8 cellular contexts compared by ENCODE assay signal in genomic region chr1:150267896-150268295, GRCh38. TPM values are rescaled to one million over a fixed set of nuclear protein-coding genes. Genes with fewer than 3 reads are reported as not detected.
A peak's percentile ranks its signal among the peaks of the same experiment; 100 is the strongest.
DNase-seq lines count a peak whose midpoint lies in the region; ATAC-seq, FAIRE-seq and TF ChIP-seq lines count a peak whose summit lies in the region.

No MANE protein-coding gene starts in this region.

- peak overlapping the region; percentile 98 for H3K9ac ChIP-seq in skeletal muscle satellite cell (ENCODE audit: low read depth, low read length)

- peaks cover 21% of the 10 kb centered on the region for H3F3A ChIP-seq in GM23338 (replicated peaks; ENCODE audit: low read depth)

- H3K27me3 ChIP-seq in GM23338 (ENCODE audit: insufficient read depth) (no peaks in the 10 kb centered on the region), skeletal muscle satellite cell (ENCODE audit: control insufficient read depth, insufficient read depth, low read length) (no peaks in the 10 kb centered on the region)

- no peak for ATAC-seq in GM23338
- ATAC-seq in HG02840 (IDR thresholded peaks at IDR 0.05; ENCODE audit: low FRiP score, unreplicated experiment): no peak
- no peak for ATAC-seq in GM19328 (IDR thresholded peaks at IDR 0.05; ENCODE audit: unreplicated experiment)

- peaks cover 42% of the 10 kb centered on the region for H3K27me3 Mint-ChIP-seq in GM23338 (ENCODE audit: insufficient read depth, low read depth, poor library complexity)
- no peaks in the 10 kb centered on the region for H3K27me3 Mint-ChIP-seq in activated CD4-positive, alpha-beta memory T cell treated with anti-CD3 and anti-CD28 coated beads for 36 hours
- peaks cover 9% of the 10 kb centered on the region for H3K27me3 Mint-ChIP-seq in glutamatergic neuron (ENCODE audit: unreplicated experiment)

- 0 out of 2 replicates have a peak overlapping the region, but pooled peaks have one; percentile 51 for H3K27ac ChIP-seq in GM23338 (ENCODE audit: low read depth)

- FAIRE-seq in GM12892 (lab: Jason Lieb, UNC): no peak

- H3K4me3 ChIP-seq in GM23338 (peak overlapping the region; percentile 87), skeletal muscle satellite cell (ENCODE audit: low read length) (peak overlapping the region; percentile 94)

- H3K4me2 ChIP-seq in GM23338 (peak overlapping the region; percentile 100), skeletal muscle satellite cell (ENCODE audit: low read length) (peak overlapping the region; percentile 94)

- H3K9me3 ChIP-seq in skeletal muscle satellite cell (replicated peaks; ENCODE audit: low read length): no peaks in the 10 kb centered on the region

- H3K36me3 ChIP-seq in GM23338 (ENCODE audit: insufficient read depth): peaks cover 15% of the 10 kb centered on the region; the same call in 1 of the 2 replicates
- H3K36me3 ChIP-seq in skeletal muscle satellite cell (ENCODE audit: insufficient read depth, low read length): peaks cover 30% of the 10 kb centered on the region

- no peak for TF ChIP-seq POLR2A in GM12892 (IDR thresholded peaks at IDR 0.05; ENCODE audit: low read depth, low read length)

- H3K27ac Mint-ChIP-seq in GM23338: peak overlapping the region; percentile 97
- H3K27ac Mint-ChIP-seq in activated CD4-positive, alpha-beta memory T cell treated with anti-CD3 and anti-CD28 coated beads for 36 hours: peak overlapping the region; percentile 93
- peak overlapping the region; percentile 99 for H3K27ac Mint-ChIP-seq in glutamatergic neuron (ENCODE audit: unreplicated experiment)

- CTCF ChIA-PET in activated CD4-positive, alpha-beta memory T cell treated with anti-CD3 and anti-CD28 coated beads for 36 hours (lab: Charles Lee): no interaction called here

- H3K4me3 Mint-ChIP-seq in GM23338: peak overlapping the region; percentile 99
- H3K4me3 Mint-ChIP-seq in activated CD4-positive, alpha-beta memory T cell treated with anti-CD3 and anti-CD28 coated beads for 36 hours: peak overlapping the region; percentile 97
- peak overlapping the region; percentile 93 for H3K4me3 Mint-ChIP-seq in glutamatergic neuron (ENCODE audit: unreplicated experiment)

- H3K4me1 Mint-ChIP-seq in GM23338: peaks cover 32% of the 10 kb centered on the region
- H3K4me1 Mint-ChIP-seq in activated CD4-positive, alpha-beta memory T cell treated with anti-CD3 and anti-CD28 coated beads for 36 hours (ENCODE audit: low read depth): peaks cover 22% of the 10 kb centered on the region
- H3K4me1 Mint-ChIP-seq in glutamatergic neuron (ENCODE audit: low read depth, unreplicated experiment): peaks cover 20% of the 10 kb centered on the region

- H3K9me2 ChIP-seq in GM23338 (ENCODE audit: insufficient read depth): no peaks in the 10 kb centered on the region

- peaks cover 18% of the 10 kb centered on the region for H3K79me2 ChIP-seq in GM23338 (replicated peaks; ENCODE audit: insufficient read depth)

- DNase-seq in GM23338 (ENCODE audit: low spot score) (no peak), glutamatergic neuron (no peak), NCI-H345 treated with DMSO at 0.1 percent for 48 hours (lab: John Stamatoyannopoulos, UW; ENCODE audit: unreplicated experiment) (no peak), GM12892 (ENCODE audit: insufficient read length) (no peak)
- no peak for DNase-seq in activated CD4-positive, alpha-beta memory T cell treated with anti-CD3 and anti-CD28 coated beads for 36 hours

- H4K20me1 ChIP-seq in GM23338 (replicated peaks; ENCODE audit: insufficient read depth): no peaks in the 10 kb centered on the region

- H3K9me3 Mint-ChIP-seq in GM23338 (no peaks in the 10 kb centered on the region; the same call in 1 of the 3 replicates), glutamatergic neuron (ENCODE audit: unreplicated experiment) (peaks cover 17% of the 10 kb centered on the region)
- no peaks in the 10 kb centered on the region for H3K9me3 Mint-ChIP-seq in activated CD4-positive, alpha-beta memory T cell treated with anti-CD3 and anti-CD28 coated beads for 36 hours

- no peak for TF ChIP-seq CTCF in GM23338 (conservative IDR thresholded peaks at IDR 0.05; ENCODE audit: low read depth in 2 of 2)
- no peak for TF ChIP-seq CTCF in glutamatergic neuron (IDR thresholded peaks at IDR 0.05; ENCODE audit: partially characterized antibody, unreplicated experiment)

- no peak overlapping the region for H2AFZ ChIP-seq in GM23338

- H3K36me3 Mint-ChIP-seq in GM23338 (ENCODE audit: low read depth) (peaks cover 50% of the 10 kb centered on the region), glutamatergic neuron (ENCODE audit: unreplicated experiment) (no peaks in the 10 kb centered on the region)
- peaks cover 15% of the 10 kb centered on the region for H3K36me3 Mint-ChIP-seq in activated CD4-positive, alpha-beta memory T cell treated with anti-CD3 and anti-CD28 coated beads for 36 hours

- POLR2A ChIA-PET in activated CD4-positive, alpha-beta memory T cell treated with anti-CD3 and anti-CD28 coated beads for 36 hours (lab: Charles Lee): no interaction called here

- intact Hi-C loops in activated CD4-positive, alpha-beta memory T cell treated with anti-CD3 and anti-CD28 coated beads for 36 hours (cut with micrococcal nuclease): loop anchor here (2.0 kb wide), 2 partner anchors 53 to 97 kb away; partner anchors contain the start of genes PRPF3 and RPRD2

- H3K4me1 ChIP-seq in GM23338 (ENCODE audit: insufficient read depth): peaks cover 23% of the 10 kb centered on the region
- peaks cover 21% of the 10 kb centered on the region for H3K4me1 ChIP-seq in skeletal muscle satellite cell (ENCODE audit: control insufficient read depth, insufficient read depth, low read length)

TF ChIP-seq in GM23338, 12 proteins besides CTCF, POLR2A, EP300 and RAD21 (continues in another document):
- TF ChIP-seq EZH2phosphoT487 (IDR thresholded peaks at IDR 0.05; ENCODE audit: unreplicated experiment) (no peak), STAT1 (IDR thresholded peaks at IDR 0.05; ENCODE audit: unreplicated experiment) (no peak), CREB1 (CRISPR knock-in tag; IDR thresholded peaks at IDR 0.05; ENCODE audit: low read depth) (no peak), REST (IDR thresholded peaks at IDR 0.05; ENCODE audit: unreplicated experiment) (no peak), ZNF114 (CRISPR knock-in tag; IDR thresholded peaks at IDR 0.05) (no peak)

RNA-seq across cellular contexts. Expression of gene APH1A, which starts 0.9 kb away (rescaled TPM):
- 82.7 and 85.3 TPM in 2 replicates for total RNA-seq in GM23338 (2014; rRNA removed; shearing (Covaris generic))
- 16.5 and 17.7 TPM in 2 replicates for polyA plus RNA-seq in GM23338 (2016; fragmentation: Nextera tagmentation; extraction: Ambion mirVana)
- 10 to 100 TPM; 96.6 to 96.8 TPM for total RNA-seq in activated CD4-positive, alpha-beta memory T cell treated with anti-CD3 and anti-CD28 coated beads for 36 hours
- 94.2 TPM for total RNA-seq in glutamatergic neuron (ENCODE audit: unreplicated experiment)
- 82.6 and 85.0 TPM in 2 replicates for total RNA-seq in skeletal muscle satellite cell (2012; rRNA removed)
- 76.6 TPM for polyA plus RNA-seq in GM12892 (2012; ENCODE audit: missing spikeins)

RNA-seq across cellular contexts. Expression of gene C1orf54, which starts 4.7 kb away (rescaled TPM):
- total RNA-seq in GM23338 (2014; rRNA removed; shearing (Covaris generic)): 6.6 and 18.5 TPM in 2 replicates
- 35.5 and 39.4 TPM in 2 replicates for polyA plus RNA-seq in GM23338 (2016; fragmentation: Nextera tagmentation; extraction: Ambion mirVana)
- 1 to 10 TPM; 1.1 to 1.2 TPM for total RNA-seq in activated CD4-positive, alpha-beta memory T cell treated with anti-CD3 and anti-CD28 coated beads for 36 hours
- total RNA-seq in glutamatergic neuron (ENCODE audit: unreplicated experiment): 1.3 TPM
- 7.9 and 10.7 TPM in 2 replicates for total RNA-seq in skeletal muscle satellite cell (2012; rRNA removed)
- 14.6 TPM for polyA plus RNA-seq in GM12892 (2012; ENCODE audit: missing spikeins)

RNA-seq across cellular contexts. Expression of gene CA14, which starts 10.3 kb away (rescaled TPM):
- total RNA-seq in GM23338 (2014; rRNA removed; shearing (Covaris generic)): 41.3 and 42.9 TPM in 2 replicates
- 47.4 and 50.2 TPM in 2 replicates for polyA plus RNA-seq in GM23338 (2016; fragmentation: Nextera tagmentation; extraction: Ambion mirVana)
- not detected for total RNA-seq in activated CD4-positive, alpha-beta memory T cell treated with anti-CD3 and anti-CD28 coated beads for 36 hours
- total RNA-seq in glutamatergic neuron (ENCODE audit: unreplicated experiment): 1.5 TPM
- total RNA-seq in skeletal muscle satellite cell (2012; rRNA removed): not detected in 2 replicates
- 0.51 TPM for polyA plus RNA-seq in GM12892 (2012; ENCODE audit: missing spikeins)

RNA-seq across cellular contexts. Expression of gene CIART, which starts 14.5 kb away (rescaled TPM):
- 6.6 and 9.3 TPM in 2 replicates for total RNA-seq in GM23338 (2014; rRNA removed; shearing (Covaris generic))
- 16.4 and 16.6 TPM in 2 replicates for polyA plus RNA-seq in GM23338 (2016; fragmentation: Nextera tagmentation; extraction: Ambion mirVana)
- total RNA-seq in activated CD4-positive, alpha-beta memory T cell treated with anti-CD3 and anti-CD28 coated beads for 36 hours: 1 to 10 TPM; 1.3 to 1.5 TPM
- 4.7 TPM for total RNA-seq in glutamatergic neuron (ENCODE audit: unreplicated experiment)
- 1.3 and 4.8 TPM in 2 replicates for total RNA-seq in skeletal muscle satellite cell (2012; rRNA removed)
- polyA plus RNA-seq in GM12892 (2012; ENCODE audit: missing spikeins): 2.5 TPM

RNA-seq across cellular contexts. Expression of gene MRPS21, which starts 25.8 kb away (rescaled TPM):
- total RNA-seq in GM23338 (2014; rRNA removed; shearing (Covaris generic)): 51.2 and 51.7 TPM in 2 replicates
- 313 and 335 TPM in 2 replicates for polyA plus RNA-seq in GM23338 (2016; fragmentation: Nextera tagmentation; extraction: Ambion mirVana)
- 10 to 100 TPM; 78.6 to 82.9 TPM for total RNA-seq in activated CD4-positive, alpha-beta memory T cell treated with anti-CD3 and anti-CD28 coated beads for 36 hours
- total RNA-seq in glutamatergic neuron (ENCODE audit: unreplicated experiment): 115 TPM
- total RNA-seq in skeletal muscle satellite cell (2012; rRNA removed): 42.3 and 46.7 TPM in 2 replicates
- polyA plus RNA-seq in GM12892 (2012; ENCODE audit: missing spikeins): 60.1 TPM

Comparison
In these comparisons a context has a peak if more than half of its experiments do, and no peak if none do; other contexts are left out.
1. RNA of gene CA14, which starts 10.3 kb away (total RNA-seq): 41.3 to 42.9 TPM in GM23338; 1.5 TPM in glutamatergic neuron (single experiment) and not detected in activated CD4-positive, alpha-beta memory T cell treated with anti-CD3 and anti-CD28 coated beads for 36 hours; every median in the first group is over 10 times any median in the second.
2. Peak in every context shown above with its lines, with median percentiles within 50 percentile points of each other: H3K27ac Mint-ChIP-seq and H3K4me3 Mint-ChIP-seq.